1 cellular context compared by ENCODE assay signal in genomic region chr3:120688121-120688520, GRCh38.
TF ChIP-seq lines count a peak whose summit lies in the region.

No MANE protein-coding gene starts in this region.

TF ChIP-seq in HepG2, 621 proteins besides CTCF, POLR2A, EP300 and RAD21:
- no peak for TF ChIP-seq ZNF337 (CRISPR knock-in tag; IDR thresholded peaks at IDR 0.05; ENCODE audit: borderline replicate concordance, low read depth)
- TF ChIP-seq GATA4 (IDR thresholded peaks at IDR 0.05; ENCODE audit: borderline replicate concordance, low read depth): no peak
- TF ChIP-seq, protein P1, sequence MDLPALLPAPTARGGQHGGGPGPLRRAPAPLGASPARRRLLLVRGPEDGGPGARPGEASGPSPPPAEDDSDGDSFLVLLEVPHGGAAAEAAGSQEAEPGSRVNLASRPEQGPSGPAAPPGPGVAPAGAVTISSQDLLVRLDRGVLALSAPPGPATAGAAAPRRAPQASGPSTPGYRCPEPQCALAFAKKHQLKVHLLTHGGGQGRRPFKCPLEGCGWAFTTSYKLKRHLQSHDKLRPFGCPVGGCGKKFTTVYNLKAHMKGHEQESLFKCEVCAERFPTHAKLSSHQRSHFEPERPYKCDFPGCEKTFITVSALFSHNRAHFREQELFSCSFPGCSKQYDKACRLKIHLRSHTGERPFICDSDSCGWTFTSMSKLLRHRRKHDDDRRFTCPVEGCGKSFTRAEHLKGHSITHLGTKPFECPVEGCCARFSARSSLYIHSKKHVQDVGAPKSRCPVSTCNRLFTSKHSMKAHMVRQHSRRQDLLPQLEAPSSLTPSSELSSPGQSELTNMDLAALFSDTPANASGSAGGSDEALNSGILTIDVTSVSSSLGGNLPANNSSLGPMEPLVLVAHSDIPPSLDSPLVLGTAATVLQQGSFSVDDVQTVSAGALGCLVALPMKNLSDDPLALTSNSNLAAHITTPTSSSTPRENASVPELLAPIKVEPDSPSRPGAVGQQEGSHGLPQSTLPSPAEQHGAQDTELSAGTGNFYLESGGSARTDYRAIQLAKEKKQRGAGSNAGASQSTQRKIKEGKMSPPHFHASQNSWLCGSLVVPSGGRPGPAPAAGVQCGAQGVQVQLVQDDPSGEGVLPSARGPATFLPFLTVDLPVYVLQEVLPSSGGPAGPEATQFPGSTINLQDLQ (CRISPR knock-in tag; IDR thresholded peaks at IDR 0.05): no peak
- no peak for TF ChIP-seq AGO2 (optimal IDR thresholded peaks at IDR 0.05; ENCODE audit: low read depth, low read length)
- no peak for TF ChIP-seq ZNF737 (CRISPR knock-in tag; IDR thresholded peaks at IDR 0.05; ENCODE audit: borderline replicate concordance)
- TF ChIP-seq ZNF460 (CRISPR knock-in tag; IDR thresholded peaks at IDR 0.05; ENCODE audit: borderline replicate concordance): no peak
- no peak for TF ChIP-seq SETDB1 (CRISPR knock-in tag; IDR thresholded peaks at IDR 0.05; ENCODE audit: borderline replicate concordance)
- no peak for TF ChIP-seq SMC3 (IDR thresholded peaks at IDR 0.05; ENCODE audit: low read length)
- TF ChIP-seq ARNT (IDR thresholded peaks at IDR 0.05): no peak
- TF ChIP-seq, protein P2, sequence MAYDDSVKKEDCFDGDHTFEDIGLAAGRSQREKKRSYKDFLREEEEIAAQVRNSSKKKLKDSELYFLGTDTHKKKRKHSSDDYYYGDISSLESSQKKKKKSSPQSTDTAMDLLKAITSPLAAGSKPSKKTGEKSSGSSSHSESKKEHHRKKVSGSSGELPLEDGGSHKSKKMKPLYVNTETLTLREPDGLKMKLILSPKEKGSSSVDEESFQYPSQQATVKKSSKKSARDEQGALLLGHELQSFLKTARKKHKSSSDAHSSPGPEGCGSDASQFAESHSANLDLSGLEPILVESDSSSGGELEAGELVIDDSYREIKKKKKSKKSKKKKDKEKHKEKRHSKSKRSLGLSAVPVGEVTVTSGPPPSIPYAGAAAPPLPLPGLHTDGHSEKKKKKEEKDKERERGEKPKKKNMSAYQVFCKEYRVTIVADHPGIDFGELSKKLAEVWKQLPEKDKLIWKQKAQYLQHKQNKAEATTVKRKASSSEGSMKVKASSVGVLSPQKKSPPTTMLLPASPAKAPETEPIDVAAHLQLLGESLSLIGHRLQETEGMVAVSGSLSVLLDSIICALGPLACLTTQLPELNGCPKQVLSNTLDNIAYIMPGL (CRISPR knock-in tag; IDR thresholded peaks at IDR 0.05; ENCODE audit: borderline replicate concordance in 1 of 2, low read depth in 1 of 2): no peak
- no peak for TF ChIP-seq SAFB2 (CRISPR knock-in tag; IDR thresholded peaks at IDR 0.05; ENCODE audit: borderline replicate concordance, low read depth)
- TF ChIP-seq NR3C1 (CRISPR knock-in tag; IDR thresholded peaks at IDR 0.05): no peak
- no peak for TF ChIP-seq ZMAT3 (CRISPR knock-in tag; conservative IDR thresholded peaks at IDR 0.05)
- TF ChIP-seq ZFP36L1 (CRISPR knock-in tag; IDR thresholded peaks at IDR 0.05): no peak
